ENCODE assay signal across 14 cellular contexts in the genomic region with DNA sequence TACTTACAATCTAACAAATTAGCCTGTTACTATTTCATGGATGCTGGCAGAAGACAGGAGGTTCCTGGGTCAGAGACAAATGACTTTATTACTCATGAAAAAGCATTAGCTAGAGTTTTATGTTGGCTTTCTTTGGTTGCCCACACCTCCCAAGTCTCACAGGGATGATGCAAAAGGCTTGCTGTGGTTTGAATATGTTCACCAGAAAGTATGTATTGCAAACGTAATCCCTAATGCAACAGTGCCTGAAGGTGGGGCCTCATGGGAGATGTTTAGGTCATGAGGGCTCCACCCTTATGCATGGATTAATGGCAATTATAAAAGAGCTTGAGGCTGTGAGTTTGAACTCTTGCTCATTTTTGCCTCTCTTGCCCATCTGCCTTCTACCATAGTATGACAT.
DNase-seq lines count a peak whose midpoint lies in the region; ATAC-seq, FAIRE-seq and TF ChIP-seq lines count a peak whose summit lies in the region.
"Had no signal": no experiment of that assay in that cellular context is flagged by ENCODE, and none has a peak within 500 bp of the region (broad histone marks: within the 10 kb centered on the region; RNA-seq: fewer than 3 reads in every experiment).

No MANE protein-coding gene starts in this region.

- peak; percentile 87 for FAIRE-seq in RCC 7860 (lab: Jason Lieb, UNC)
- FAIRE-seq: GM18507, HTR-8/SVneo had no signal

- H3K27ac Mint-ChIP-seq in T-helper 2 cell treated with Interferon-gamma antibody and Interleukin-4, amounts not matched to agents 5 μg/mL and 100 μg/mL, for 36 hours = no peak overlapping the region
- H3K27ac Mint-ChIP-seq: T-cell had no signal

- CTCF ChIA-PET in AG04449 (lab: Yijun Ruan, JAX) = interaction anchor here (1.1 to 5.6 kb wide), 8 partner anchors 10 to 97 kb away, joined by 3 to 27 read pairs (median 7); a partner anchor contains a TSS

- ATAC-seq in GM19351 (IDR thresholded peaks at IDR 0.05; ENCODE audit: unreplicated experiment) (peak; percentile 21), GM21390 (IDR thresholded peaks at IDR 0.05; ENCODE audit: unreplicated experiment) (no peak)
- no peak for ATAC-seq in stimulated activated naive CD8-positive, alpha-beta T cell treated with anti-CD3 and anti-CD28 coated beads, Interleukin-15, Interleukin-2, amounts not matched to agents 100 U/mL and 50 U/mL, for 24 hours
- ATAC-seq: HCT116, T-cell had no signal

- TF ChIP-seq CTCF in AG04449 (IDR thresholded peaks at IDR 0.05; ENCODE audit: insufficient read depth, low read length, missing control alignments) (no peak), fibroblast of pulmonary artery (IDR thresholded peaks at IDR 0.05; ENCODE audit: low read length, missing control alignments) (no peak)

- no peak overlapping the region for H3K4me3 Mint-ChIP-seq in T-helper 2 cell treated with Interferon-gamma antibody and Interleukin-4, amounts not matched to agents 5 μg/mL and 100 μg/mL, for 36 hours
- H3K4me3 Mint-ChIP-seq: T-cell had no signal

- H3K4me1 Mint-ChIP-seq in T-helper 2 cell treated with Interferon-gamma antibody and Interleukin-4, amounts not matched to agents 5 μg/mL and 100 μg/mL, for 36 hours (ENCODE audit: low read depth) = no peaks in the 10 kb centered on the region
- H3K4me1 Mint-ChIP-seq: T-cell had no signal

- DNase-seq in AG04449 (ENCODE audit: low read depth, low spot score) = peak; percentile 85
- DNase-seq in RCC 7860 (ENCODE audit: low spot score) = peak; percentile 86
- peak; percentile 76 for DNase-seq in fibroblast of pulmonary artery (ENCODE audit: low read depth)
- DNase-seq in stimulated activated naive CD8-positive, alpha-beta T cell treated with anti-CD3 and anti-CD28 coated beads, Interleukin-15, Interleukin-2, amounts not matched to agents 100 U/mL and 50 U/mL, for 24 hours = no peak
- DNase-seq in DMS 273 treated with DMSO at 0.1 percent for 48 hours (lab: John Stamatoyannopoulos, UW) = no peak
- no peak for DNase-seq in T-helper 2 cell treated with Interferon-gamma antibody and Interleukin-4, amounts not matched to agents 5 μg/mL and 100 μg/mL, for 36 hours (ENCODE audit: low spot score)
- DNase-seq: activated T-cell treated with anti-CD3 and anti-CD28 coated beads for 4 hours, cerebellar nuclear complex, T-cell had no signal

- POLR2A ChIA-PET in AG04449 (lab: Yijun Ruan, JAX) = interaction anchor here (0.6 to 1.4 kb wide), 3 partner anchors 22 to 77 kb away, joined by 3 to 4 read pairs (median 3); no protein-coding TSS in a partner anchor

- H3K9me3 Mint-ChIP-seq in T-helper 2 cell treated with Interferon-gamma antibody and Interleukin-4, amounts not matched to agents 5 μg/mL and 100 μg/mL, for 36 hours = no peaks in the 10 kb centered on the region

- H3K4me3 ChIP-seq in AG04449 (ENCODE audit: low read depth, low read length) (no peak overlapping the region), fibroblast of pulmonary artery (replicated peaks; ENCODE audit: low read depth, low read length) (no peak overlapping the region)

- no peaks in the 10 kb centered on the region for H3K36me3 Mint-ChIP-seq in T-helper 2 cell treated with Interferon-gamma antibody and Interleukin-4, amounts not matched to agents 5 μg/mL and 100 μg/mL, for 36 hours (ENCODE audit: low read depth)
- H3K36me3 Mint-ChIP-seq: T-cell had no signal

- H3K27me3 Mint-ChIP-seq in T-helper 2 cell treated with Interferon-gamma antibody and Interleukin-4, amounts not matched to agents 5 μg/mL and 100 μg/mL, for 36 hours (ENCODE audit: low read depth) = peaks cover 9% of the 10 kb centered on the region

Comparison
In these comparisons a context has a peak if more than half of its experiments do, and no peak if none do; other contexts are left out.
1. DNase-seq: peak in AG04449 (single experiment), RCC 7860 (single experiment) and fibroblast of pulmonary artery (single experiment); none in stimulated activated naive CD8-positive, alpha-beta T cell treated with anti-CD3 and anti-CD28 coated beads, Interleukin-15, Interleukin-2, amounts not matched to agents 100 U/mL and 50 U/mL, for 24 hours (single experiment), DMS 273 treated with DMSO at 0.1 percent for 48 hours (single experiment) and T-helper 2 cell treated with Interferon-gamma antibody and Interleukin-4, amounts not matched to agents 5 μg/mL and 100 μg/mL, for 36 hours (single experiment).